ENCODE assay signal across 9 cellular contexts in genomic region chr1:171286032-171286705, GRCh38. TPM values are rescaled to one million over a fixed set of nuclear protein-coding genes. Genes with fewer than 3 reads are reported as not detected.
DNase-seq lines count a peak whose midpoint lies in the region; ATAC-seq, FAIRE-seq and TF ChIP-seq lines count a peak whose summit lies in the region.
"Had no signal": no experiment of that assay in that cellular context is flagged by ENCODE, and none has a peak within 500 bp of the region (broad histone marks: within the 10 kb centered on the region; RNA-seq: fewer than 3 reads in every experiment).

No MANE protein-coding gene starts in this region.

- H3K36me3 ChIP-seq in RWPE2 (ENCODE audit: low read depth) (no peaks in the 10 kb centered on the region), keratinocyte (ENCODE audit: control insufficient read depth in 2 of 2, extremely low read depth in 1 of 2, insufficient read depth in 2 of 2, low read length in 2 of 2) (no peaks in the 10 kb centered on the region)

- H3K4me1 ChIP-seq in RWPE2 (ENCODE audit: insufficient read depth, poor library complexity, severe bottlenecking), result no peaks in the 10 kb centered on the region
- H3K4me1 ChIP-seq in keratinocyte (ENCODE audit: control insufficient read depth, extremely low read depth, insufficient read depth, low read length), result peaks cover 10% of the 10 kb centered on the region

- no peak for DNase-seq in RWPE2 (ENCODE audit: low spot score)
- DNase-seq in keratinocyte (ENCODE audit: low read depth, low spot score), result no peak
- DNase-seq in NCI-H345 (lab: John Stamatoyannopoulos, UW), result no peak
- no peak for DNase-seq in ecto neural progenitor cell (ENCODE audit: low spot score)
- DNase-seq in DMS153 treated with DMSO at 0.1 percent for 48 hours (lab: John Stamatoyannopoulos, UW; ENCODE audit: unreplicated experiment), result no peak

- H3K4me3 ChIP-seq in RWPE2 (ENCODE audit: severe bottlenecking), result no peak overlapping the region
- H3K4me3 ChIP-seq in keratinocyte (ENCODE audit: control insufficient read depth in 2 of 3, extremely low read depth in 1 of 3, insufficient read depth in 2 of 3, low read depth in 1 of 3, low read length in 3 of 3), result no peak overlapping the region

- peak overlapping the region; percentile 52 for H3K4me2 ChIP-seq in keratinocyte (ENCODE audit: control insufficient read depth, extremely low read depth, insufficient read depth, low read depth, low read length)

- dilution Hi-C loops in keratinocyte (cut with MboI; ENCODE audit: extremely low pct_ligation_motif_present, low sequenced_read_pairs), result no loop called here

- ATAC-seq in GM18870 (IDR thresholded peaks at IDR 0.05; ENCODE audit: unreplicated experiment) (peak; percentile 77), HG02885 (IDR thresholded peaks at IDR 0.05; ENCODE audit: poor library complexity, unreplicated experiment) (peak; percentile 80), RWPE2 (ENCODE audit: low read depth) (peak; percentile 70), HG03175 (IDR thresholded peaks at IDR 0.05; ENCODE audit: unreplicated experiment) (no peak)

- H3K9me3 ChIP-seq in RWPE2 (ENCODE audit: severe bottlenecking) (no peaks in the 10 kb centered on the region), keratinocyte (ENCODE audit: control insufficient read depth, low read depth, low read length) (no peaks in the 10 kb centered on the region)

- no peaks in the 10 kb centered on the region for H3K9me1 ChIP-seq in keratinocyte (ENCODE audit: control insufficient read depth, extremely low read depth, insufficient read depth, low read length)

- H4K20me1 ChIP-seq in keratinocyte (ENCODE audit: control insufficient read depth, extremely low read depth, insufficient read depth, low read length), result no peaks in the 10 kb centered on the region

- H3K27me3 ChIP-seq in RWPE2 (ENCODE audit: insufficient read depth, poor library complexity, severe bottlenecking) (no peaks in the 10 kb centered on the region), keratinocyte (ENCODE audit: control insufficient read depth, extremely low read depth, insufficient read depth, low read length) (no peaks in the 10 kb centered on the region)

- H2AFZ ChIP-seq in keratinocyte (ENCODE audit: control insufficient read depth, low read length), result no peak overlapping the region

- no peaks in the 10 kb centered on the region for H3K79me2 ChIP-seq in keratinocyte (ENCODE audit: control insufficient read depth, insufficient read depth, low read length)

- no peak for TF ChIP-seq CTCF in RWPE2 (IDR thresholded peaks at IDR 0.05; ENCODE audit: poor library complexity, severe bottlenecking)
- no peak for TF ChIP-seq CTCF in keratinocyte (optimal IDR thresholded peaks at IDR 0.05 in 1 of 3, IDR thresholded peaks at IDR 0.05 in 1 of 3, conservative IDR thresholded peaks at IDR 0.05 in 1 of 3; ENCODE audit: extremely low read depth in 1 of 3, insufficient read depth in 2 of 3, low read length in 3 of 3)

- H3K27ac ChIP-seq in RWPE2 (ENCODE audit: poor library complexity, severe bottlenecking) (no peak overlapping the region), keratinocyte (ENCODE audit: control insufficient read depth, insufficient read depth, low read length) (no peak overlapping the region)
- H3K27ac ChIP-seq: HL-60 had no signal

- H3K9ac ChIP-seq in keratinocyte (ENCODE audit: control insufficient read depth, extremely low read depth, insufficient read depth, low read length), result no peak overlapping the region

- FAIRE-seq in keratinocyte (lab: Jason Lieb, UNC), result peak; percentile 81

RNA-seq across cellular contexts. Expression of gene FMO4, which starts 27.8 kb away (rescaled TPM):
- 2.9 to 6.2 TPM (median 4.7 TPM) in 3 replicates for polyA plus RNA-seq in keratinocyte
- polyA plus RNA-seq in keratinocyte (2011; ENCODE audit: low read depth), result 1.9 TPM
- 1.9 and 4.0 TPM in 2 replicates for polyA plus RNA-seq in keratinocyte (2011; cell fraction: cytosol; rRNA removed)
- polyA plus RNA-seq in keratinocyte (2011; cell fraction: nucleus; rRNA removed), result 5.2 and 5.9 TPM in 2 replicates
- polyA plus RNA-seq in keratinocyte (2012; ENCODE audit: low replicate concordance), result 1.6 and 2.1 TPM in 2 replicates
- 0.39 to 4.1 TPM (median 3.6 TPM) in 3 replicates for polyA minus RNA-seq in keratinocyte
- polyA minus RNA-seq in keratinocyte (2011; cell fraction: cytosol; rRNA and poly(A)+ RNA removed), result 1.5 TPM
- polyA minus RNA-seq in keratinocyte (2011; cell fraction: nucleus; rRNA and poly(A)+ RNA removed), result 2.0 and 5.0 TPM in 2 replicates

RNA-seq across cellular contexts. Expression of gene FMO1, which starts 37.9 kb away (rescaled TPM):
- 0.07 to 0.17 TPM in 2 of 3 replicates, not detected in the other for polyA plus RNA-seq in keratinocyte
- not detected for polyA plus RNA-seq in keratinocyte (2011; ENCODE audit: low read depth)
- 0.04 TPM in 1 of 2 replicates, not detected in the other for polyA plus RNA-seq in keratinocyte (2011; cell fraction: cytosol; rRNA removed)
- not detected in 2 replicates for polyA plus RNA-seq in keratinocyte (2011; cell fraction: nucleus; rRNA removed)
- polyA plus RNA-seq in keratinocyte (2012; ENCODE audit: low replicate concordance), result 0.30 TPM in 1 of 2 replicates, not detected in the other
- 0.93 to 1.3 TPM in 2 of 3 replicates, not detected in the other for polyA minus RNA-seq in keratinocyte
- not detected for polyA minus RNA-seq in keratinocyte (2011; cell fraction: cytosol; rRNA and poly(A)+ RNA removed)
- polyA minus RNA-seq in keratinocyte (2011; cell fraction: nucleus; rRNA and poly(A)+ RNA removed), result not detected in 2 replicates
